ENCODE assay signal across 10 cellular contexts in the genomic region with DNA sequence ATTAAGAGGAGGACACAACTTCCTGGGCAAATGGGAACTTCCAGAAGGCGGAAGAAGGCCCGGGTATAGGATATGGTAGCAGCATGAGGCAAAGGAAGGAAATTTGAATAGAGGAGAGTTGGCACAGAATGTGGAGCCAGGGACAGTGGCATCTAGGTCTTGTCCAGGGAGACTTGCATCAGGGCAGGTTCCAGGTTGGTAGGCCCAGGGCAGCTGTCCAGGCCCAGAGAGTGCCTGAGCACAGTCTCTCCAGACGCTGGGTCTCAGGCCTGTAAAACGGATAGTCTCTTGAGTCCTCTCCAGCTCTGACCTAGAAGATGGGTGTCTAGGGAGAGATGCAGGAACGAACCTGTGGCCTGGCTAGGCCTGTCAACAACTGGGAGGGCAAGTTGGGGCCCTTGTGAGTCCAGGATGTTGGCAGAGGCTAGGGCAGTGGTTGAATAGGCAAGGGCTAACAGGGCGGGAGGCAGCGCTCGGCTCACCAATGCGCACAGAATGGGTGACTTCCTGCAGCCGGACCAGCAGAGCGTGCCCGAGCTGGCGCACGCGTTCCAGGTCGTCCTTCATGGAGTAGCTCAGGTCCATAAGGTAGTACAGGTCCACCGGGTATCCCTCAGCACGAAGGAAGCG. TPM values are rescaled to one million over a fixed set of nuclear protein-coding genes. Genes with fewer than 3 reads are reported as not detected.
DNase-seq lines count a peak whose midpoint lies in the region; ATAC-seq and TF ChIP-seq lines count a peak whose summit lies in the region.
"Had no signal": no experiment of that assay in that cellular context is flagged by ENCODE, and none has a peak within 500 bp of the region (broad histone marks: within the 10 kb centered on the region; RNA-seq: fewer than 3 reads in every experiment).

No MANE protein-coding gene starts in this region.

- no peak overlapping the region for H3K4me3 Mint-ChIP-seq in H9

- no peak overlapping the region for H2BK15ac ChIP-seq in H9 (ENCODE audit: low read depth, low read length)

- H3K4me3 ChIP-seq in BLaER1: no peak overlapping the region
- H3K4me3 ChIP-seq in DOHH2 (ENCODE audit: low read length): peak overlapping the region; percentile 48
- H3K4me3 ChIP-seq in effector memory CD4-positive, alpha-beta T cell (ENCODE audit: insufficient read depth, low read depth, low read length, poor library complexity, severe bottlenecking): no peak overlapping the region
- peak overlapping the region; percentile 66 for H3K4me3 ChIP-seq in osteoblast (ENCODE audit: insufficient read depth, low read length)

- H2AFZ ChIP-seq in osteoblast (ENCODE audit: low read length) (no peak overlapping the region), H9 (ENCODE audit: low read length) (no peak overlapping the region)

- H4K8ac ChIP-seq in H9 (replicated peaks; ENCODE audit: insufficient read length, low read depth, low read length): no peak overlapping the region

- peaks cover 25% of the 10 kb centered on the region for H3K36me3 ChIP-seq in BLaER1
- peaks cover 40% of the 10 kb centered on the region for H3K36me3 ChIP-seq in DOHH2 (ENCODE audit: control insufficient read depth, low read length)
- peaks cover 64% of the 10 kb centered on the region for H3K36me3 ChIP-seq in effector memory CD4-positive, alpha-beta T cell (ENCODE audit: control insufficient read depth, insufficient read depth, low read length)
- no peaks in the 10 kb centered on the region for H3K36me3 ChIP-seq in osteoblast (ENCODE audit: insufficient read depth, low read length)
- H3K36me3 ChIP-seq: WERI-Rb-1 had no signal

- no peak overlapping the region for H4K5ac ChIP-seq in H9 (ENCODE audit: insufficient read length, low read depth, low read length)

- no peaks in the 10 kb centered on the region for H3K9me2 ChIP-seq in DOHH2 (replicated peaks; ENCODE audit: control insufficient read depth, low read length)

- no peaks in the 10 kb centered on the region for H3K23me2 ChIP-seq in H9 (ENCODE audit: insufficient read length, low read depth, low read length, poor library complexity, severe bottlenecking)

- H3K27ac Mint-ChIP-seq in H9: no peak overlapping the region

- H2BK20ac ChIP-seq in H9 (ENCODE audit: low read depth, low read length, poor library complexity, severe bottlenecking): no peak overlapping the region

- no peak for DNase-seq in effector memory CD4-positive, alpha-beta T cell
- DNase-seq in osteoblast (ENCODE audit: insufficient read length, low spot score, missing footprints): peak; percentile 47
- DNase-seq in C1 segment of cervical spinal cord (lab: John Stamatoyannopoulos, UW): no peak
- no peak for DNase-seq in nucleus accumbens (lab: John Stamatoyannopoulos, UW)
- DNase-seq in H9: no peak
- DNase-seq: NCI-H2107, WERI-Rb-1 had no signal

- no peak overlapping the region for H2BK12ac ChIP-seq in H9 (ENCODE audit: insufficient read length, low read depth, low read length)

- H4K91ac ChIP-seq in H9 (ENCODE audit: insufficient read length, low read depth, low read length): no peak overlapping the region

- H3K4me1 ChIP-seq in BLaER1 (peaks cover 47% of the 10 kb centered on the region), DOHH2 (ENCODE audit: control insufficient read depth, low read length) (peaks cover 54% of the 10 kb centered on the region), osteoblast (ENCODE audit: insufficient read depth, low read length) (peaks cover 13% of the 10 kb centered on the region), H9 (ENCODE audit: insufficient read depth, low read length) (no peaks in the 10 kb centered on the region)
- peaks cover 44% of the 10 kb centered on the region for H3K4me1 ChIP-seq in effector memory CD4-positive, alpha-beta T cell (ENCODE audit: control insufficient read depth, insufficient read depth, low read length, poor library complexity, severe bottlenecking)

- no peaks in the 10 kb centered on the region for H3K79me2 ChIP-seq in DOHH2 (ENCODE audit: control insufficient read depth, low read length)
- no peaks in the 10 kb centered on the region for H3K79me2 ChIP-seq in osteoblast (ENCODE audit: insufficient read depth, low read length)
- H3K79me2 ChIP-seq in H9 (ENCODE audit: insufficient read depth, low read length): no peaks in the 10 kb centered on the region

- no peak overlapping the region for H2BK120ac ChIP-seq in H9 (ENCODE audit: low read depth, low read length, poor library complexity, severe bottlenecking)

- H3K27me3 ChIP-seq in BLaER1 (no peaks in the 10 kb centered on the region), DOHH2 (ENCODE audit: control insufficient read depth, low read length) (no peaks in the 10 kb centered on the region), osteoblast (ENCODE audit: insufficient read depth, low read length) (no peaks in the 10 kb centered on the region), H9 (ENCODE audit: insufficient read depth, low read length) (peaks cover 18% of the 10 kb centered on the region; the same call in 1 of the 2 replicates)
- H3K27me3 ChIP-seq in effector memory CD4-positive, alpha-beta T cell (replicated peaks; ENCODE audit: control insufficient read depth, insufficient read depth, low read length, poor library complexity, severe bottlenecking): no peaks in the 10 kb centered on the region

- no peak overlapping the region for H3K56ac ChIP-seq in H9 (ENCODE audit: insufficient read length, low read depth, low read length)

- H4K20me1 ChIP-seq in BLaER1 (no peaks in the 10 kb centered on the region), DOHH2 (ENCODE audit: control insufficient read depth, insufficient read depth, low read depth, low read length) (no peaks in the 10 kb centered on the region), osteoblast (ENCODE audit: insufficient read depth, low read length) (no peaks in the 10 kb centered on the region), H9 (ENCODE audit: control insufficient read depth, insufficient read depth, insufficient read length) (no peaks in the 10 kb centered on the region)

- no peak overlapping the region for H3K4ac ChIP-seq in H9 (ENCODE audit: low read depth, low read length)

- H3T11ph ChIP-seq in H9 (ENCODE audit: low read length): no peak overlapping the region

- 0 out of 2 replicates have a peak overlapping the region, but pooled peaks have one; percentile 71 for H3K27ac ChIP-seq in BLaER1
- peak overlapping the region; percentile 94; the same call in 1 of the 2 replicates for H3K27ac ChIP-seq in DOHH2 (ENCODE audit: low read depth, low read length)
- peak overlapping the region; percentile 63 for H3K27ac ChIP-seq in effector memory CD4-positive, alpha-beta T cell (ENCODE audit: insufficient read depth, low read length, poor library complexity, severe bottlenecking)
- no peak overlapping the region for H3K27ac ChIP-seq in osteoblast (ENCODE audit: low read depth, low read length)
- no peak overlapping the region for H3K27ac ChIP-seq in H9 (ENCODE audit: insufficient read length, low read depth, low read length)
- H3K27ac ChIP-seq: WERI-Rb-1 had no signal

- H2BK5ac ChIP-seq in H9 (ENCODE audit: insufficient read length, low read length): no peak overlapping the region

- peaks cover 22% of the 10 kb centered on the region for H3F3A ChIP-seq in DOHH2 (ENCODE audit: control insufficient read depth, insufficient read depth)

- 0 out of 4 replicates have a peak, but pooled peaks cover 0 to 3% of the 10 kb centered on the region in 2 experiments for H3K4me1 Mint-ChIP-seq in H9

- no peaks in the 10 kb centered on the region for H3K9me3 ChIP-seq in BLaER1
- H3K9me3 ChIP-seq in DOHH2 (ENCODE audit: control insufficient read depth, insufficient read depth, low read length): no peaks in the 10 kb centered on the region
- H3K9me3 ChIP-seq in effector memory CD4-positive, alpha-beta T cell (ENCODE audit: control insufficient read depth, low read length): no peaks in the 10 kb centered on the region
- no peaks in the 10 kb centered on the region for H3K9me3 ChIP-seq in osteoblast (ENCODE audit: low read depth, low read length)
- no peaks in the 10 kb centered on the region for H3K9me3 ChIP-seq in H9 (ENCODE audit: control insufficient read depth, low read depth, low read length)

- peaks cover 96% of the 10 kb centered on the region for H3K27me3 Mint-ChIP-seq in H9 (ENCODE audit: low read depth)

- no peak overlapping the region for H2AK5ac ChIP-seq in H9 (ENCODE audit: insufficient read length, low read length)

- H3K36me3 Mint-ChIP-seq in H9 (ENCODE audit: insufficient read depth in 1 of 3, low read depth in 3 of 3): no peaks in the 10 kb centered on the region

- H3K9ac ChIP-seq in BLaER1 (no peak overlapping the region), H9 (ENCODE audit: extremely low read depth, insufficient read length, low read length) (no peak overlapping the region)

- H3K4me2 ChIP-seq in BLaER1 (no peak overlapping the region; the same call in 1 of the 2 replicates), DOHH2 (ENCODE audit: low read length) (peak overlapping the region; percentile 77), osteoblast (ENCODE audit: insufficient read depth, low read length) (peak overlapping the region; percentile 77), H9 (ENCODE audit: insufficient read depth, insufficient read length, low read length) (no peak overlapping the region)

- H3K14ac ChIP-seq in H9 (ENCODE audit: insufficient read depth, low read length): no peak overlapping the region

- no CpG with 5 or more reads among the region's 19 CpGs for WGBS in H9 (ENCODE audit: extremely low coverage, insufficient read length, low lambda C conversion rate)

- H3K9me3 Mint-ChIP-seq in H9: 0 out of 5 replicates have a peak, but pooled peaks cover 0 to 2% of the 10 kb centered on the region in 2 experiments

- no peak overlapping the region for H3K23ac ChIP-seq in H9 (ENCODE audit: insufficient read length, low read depth, low read length)

- no peak for TF ChIP-seq CTCF in DOHH2 (IDR thresholded peaks at IDR 0.05; ENCODE audit: low read depth, low read length, poor library complexity, severe bottlenecking)
- TF ChIP-seq CTCF in osteoblast (IDR thresholded peaks at IDR 0.05; ENCODE audit: extremely low read depth, low read depth, low read length): no peak
- no peak for TF ChIP-seq CTCF in H9 (conservative IDR thresholded peaks at IDR 0.05)

- H3K79me1 ChIP-seq in H9 (ENCODE audit: insufficient read depth, low read depth, low read length, poor library complexity, severe bottlenecking): no peaks in the 10 kb centered on the region

- ATAC-seq in GM18861 (IDR thresholded peaks at IDR 0.05; ENCODE audit: unreplicated experiment): no peak

- H3K18ac ChIP-seq in H9 (ENCODE audit: insufficient read length, low read depth, low read length): no peak overlapping the region

RNA-seq across cellular contexts. Expression of a gene that starts 9.9 kb away (rescaled TPM):
- 0.88 and 1.1 TPM in 2 replicates for total RNA-seq in osteoblast
- total RNA-seq in H9 (2021): 0.26 and 0.39 TPM in 2 replicates

RNA-seq across cellular contexts. Expression of a gene that starts 16.4 kb away (rescaled TPM):
- 9.1 and 9.4 TPM in 2 replicates for total RNA-seq in osteoblast
- total RNA-seq in H9 (2021): 7.4 and 7.7 TPM in 2 replicates

RNA-seq across cellular contexts. Expression of a gene that starts 16.6 kb away (rescaled TPM):
- total RNA-seq in osteoblast: 14.7 and 19.5 TPM in 2 replicates
- total RNA-seq in H9 (2021): 41.2 and 47.2 TPM in 2 replicates

RNA-seq across cellular contexts. Expression of a gene that starts 34.9 kb away (rescaled TPM):
- total RNA-seq in osteoblast (46.6 and 49.9 TPM in 2 replicates), H9 (2021) (42.6 and 43.7 TPM in 2 replicates)

Comparison
In these comparisons a context has a peak if more than half of its experiments do, and no peak if none do; other contexts are left out.
1. H3K27ac ChIP-seq: peak in BLaER1 (single experiment), DOHH2 (single experiment) and effector memory CD4-positive, alpha-beta T cell (single experiment); none in osteoblast (single experiment) and H9 (single experiment).
2. H3K4me2 ChIP-seq: peak in DOHH2 (single experiment) and osteoblast (single experiment); none in BLaER1 (single experiment) and H9 (single experiment).
3. H3K4me3 ChIP-seq: peak in DOHH2 (single experiment) and osteoblast (single experiment); none in BLaER1 (single experiment) and effector memory CD4-positive, alpha-beta T cell (single experiment).